ENCODE assay signal across 18 cellular contexts in genomic region chr2:186456941-186457340, GRCh38. TPM values are rescaled to one million over a fixed set of nuclear protein-coding genes. Genes with fewer than 3 reads are reported as not detected.
A peak's percentile ranks its signal among the peaks of the same experiment; 100 is the strongest.
DNase-seq lines count a peak whose midpoint lies in the region; ATAC-seq and TF ChIP-seq lines count a peak whose summit lies in the region.
"Had no signal": no experiment of that assay in that cellular context is flagged by ENCODE, and none has a peak within 500 bp of the region (broad histone marks: within the 10 kb centered on the region; RNA-seq: fewer than 3 reads in every experiment).

No MANE protein-coding gene starts in this region.

- ATAC-seq in foreskin keratinocyte (no peak), GM19455 (IDR thresholded peaks at IDR 0.05; ENCODE audit: unreplicated experiment) (no peak)
- no peak for ATAC-seq in stimulated activated effector memory CD8-positive, alpha-beta T cell treated with anti-CD3 and anti-CD28 coated beads, Interleukin-12 subunit alpha, Interleukin-12 subunit beta, amount 100 ng/mL, for 72 hours
- ATAC-seq: activated naive CD8-positive, alpha-beta T cell treated with anti-CD3 and anti-CD28 coated beads, Interleukin-2, amount 50 U/mL, for 24 hours had no signal

- no peak overlapping the region for H3K27ac Mint-ChIP-seq in stimulated activated effector memory CD8-positive, alpha-beta T cell treated with anti-CD3 and anti-CD28 coated beads, Interleukin-12 subunit alpha, Interleukin-12 subunit beta, amount 100 ng/mL, for 72 hours
- H3K27ac Mint-ChIP-seq: activated CD4-positive, alpha-beta memory T cell treated with anti-CD3 and anti-CD28 coated beads for 36 hours; activated naive CD8-positive, alpha-beta T cell treated with anti-CD3 and anti-CD28 coated beads, Interleukin-2, amount 50 U/mL, for 24 hours; memory B cell had no signal

- H3K27ac ChIP-seq in foreskin keratinocyte, result no peak overlapping the region
- H3K27ac ChIP-seq: right atrium auricular region had no signal

- H3K4me1 Mint-ChIP-seq in stimulated activated effector memory CD8-positive, alpha-beta T cell treated with anti-CD3 and anti-CD28 coated beads, Interleukin-12 subunit alpha, Interleukin-12 subunit beta, amount 100 ng/mL, for 72 hours, result no peaks in the 10 kb centered on the region
- H3K4me1 Mint-ChIP-seq: activated naive CD8-positive, alpha-beta T cell treated with anti-CD3 and anti-CD28 coated beads, Interleukin-2, amount 50 U/mL, for 24 hours had no signal

- H3K9me3 Mint-ChIP-seq in stimulated activated effector memory CD8-positive, alpha-beta T cell treated with anti-CD3 and anti-CD28 coated beads, Interleukin-12 subunit alpha, Interleukin-12 subunit beta, amount 100 ng/mL, for 72 hours, result no peaks in the 10 kb centered on the region
- H3K9me3 Mint-ChIP-seq: activated naive CD8-positive, alpha-beta T cell treated with anti-CD3 and anti-CD28 coated beads, Interleukin-2, amount 50 U/mL, for 24 hours had no signal

- TF ChIP-seq CTCF in AG04449 (IDR thresholded peaks at IDR 0.05; ENCODE audit: insufficient read depth, low read length, missing control alignments) (no peak), foreskin keratinocyte (conservative IDR thresholded peaks at IDR 0.05) (no peak)

- POLR2A ChIA-PET in AG04449 (lab: Yijun Ruan, JAX), result interaction anchor here (2.1 kb wide), 1 partner anchor 29 kb away, joined by 9 read pairs; the partner anchor contains the start of gene ZC3H15

- no peaks in the 10 kb centered on the region for H3K4me1 ChIP-seq in foreskin keratinocyte
- H3K4me1 ChIP-seq: right atrium auricular region had no signal

- H3K36me3 Mint-ChIP-seq in stimulated activated effector memory CD8-positive, alpha-beta T cell treated with anti-CD3 and anti-CD28 coated beads, Interleukin-12 subunit alpha, Interleukin-12 subunit beta, amount 100 ng/mL, for 72 hours, result peaks cover 6% of the 10 kb centered on the region
- H3K36me3 Mint-ChIP-seq: activated CD4-positive, alpha-beta memory T cell treated with anti-CD3 and anti-CD28 coated beads for 36 hours had no signal

- no peak overlapping the region for H3K4me3 ChIP-seq in AG04449 (ENCODE audit: low read depth, low read length)
- H3K4me3 ChIP-seq: right atrium auricular region had no signal

- H3K27me3 ChIP-seq in foreskin keratinocyte, result no peaks in the 10 kb centered on the region
- H3K27me3 ChIP-seq: right atrium auricular region had no signal

- no peak overlapping the region for H3K4me3 Mint-ChIP-seq in stimulated activated effector memory CD8-positive, alpha-beta T cell treated with anti-CD3 and anti-CD28 coated beads, Interleukin-12 subunit alpha, Interleukin-12 subunit beta, amount 100 ng/mL, for 72 hours
- H3K4me3 Mint-ChIP-seq: activated CD4-positive, alpha-beta memory T cell treated with anti-CD3 and anti-CD28 coated beads for 36 hours; activated naive CD8-positive, alpha-beta T cell treated with anti-CD3 and anti-CD28 coated beads, Interleukin-2, amount 50 U/mL, for 24 hours; memory B cell had no signal

- DNase-seq in AG04449 (ENCODE audit: low read depth, low spot score) (peak; percentile 78), HCEC 1CT (peak; percentile 93), astrocyte of the hippocampus (ENCODE audit: low read depth, low spot score) (peak; percentile 78), foreskin keratinocyte (peak; percentile 23 to 49), NK-92 (lab: John Stamatoyannopoulos, UW; ENCODE audit: unreplicated experiment) (no peak)
- no peak for DNase-seq in stimulated activated effector memory CD8-positive, alpha-beta T cell treated with anti-CD3 and anti-CD28 coated beads, Interleukin-12 subunit alpha, Interleukin-12 subunit beta, amount 100 ng/mL, for 72 hours (ENCODE audit: low spot score in 2 of 2)
- DNase-seq in activated CD8-positive, alpha-beta memory T cell treated with anti-CD3 and anti-CD28 coated beads, Interleukin-2, amount 50 U/mL, for 4 hours, result no peak
- DNase-seq: activated CD4-positive, alpha-beta memory T cell treated with anti-CD3 and anti-CD28 coated beads for 36 hours; activated naive CD8-positive, alpha-beta T cell treated with anti-CD3 and anti-CD28 coated beads, Interleukin-2, amount 50 U/mL, for 24 hours; dermis blood vessel endothelial cell; foreskin melanocyte; NCI-H1105; NCI-H2171; NCI-H82; stimulated activated CD4-positive, alpha-beta T cell treated with anti-CD3 and anti-CD28 coated beads, Interleukin-2, amount 100 ng/mL, for 24 hours had no signal

- CTCF ChIA-PET in AG04449 (lab: Yijun Ruan, JAX), result no interaction called here

RNA-seq across cellular contexts. Expression of gene ZC3H15, which starts 29.1 kb away (rescaled TPM):
- total RNA-seq in foreskin keratinocyte, result 89.8 and 98.0 TPM in 2 replicates
- 56.3 and 65.0 TPM in 2 replicates for polyA plus RNA-seq in foreskin keratinocyte

Comparison
In these comparisons a context has a peak if more than half of its experiments do, and no peak if none do; other contexts are left out.
1. DNase-seq: peak in AG04449 (single experiment), HCEC 1CT (single experiment), astrocyte of the hippocampus (single experiment) and foreskin keratinocyte (2 of 2); none in stimulated activated effector memory CD8-positive, alpha-beta T cell treated with anti-CD3 and anti-CD28 coated beads, Interleukin-12 subunit alpha, Interleukin-12 subunit beta, amount 100 ng/mL, for 72 hours (0 of 2), activated CD8-positive, alpha-beta memory T cell treated with anti-CD3 and anti-CD28 coated beads, Interleukin-2, amount 50 U/mL, for 4 hours (single experiment) and NK-92 (single experiment).